17 cellular contexts compared by ENCODE assay signal in the genomic region with DNA sequence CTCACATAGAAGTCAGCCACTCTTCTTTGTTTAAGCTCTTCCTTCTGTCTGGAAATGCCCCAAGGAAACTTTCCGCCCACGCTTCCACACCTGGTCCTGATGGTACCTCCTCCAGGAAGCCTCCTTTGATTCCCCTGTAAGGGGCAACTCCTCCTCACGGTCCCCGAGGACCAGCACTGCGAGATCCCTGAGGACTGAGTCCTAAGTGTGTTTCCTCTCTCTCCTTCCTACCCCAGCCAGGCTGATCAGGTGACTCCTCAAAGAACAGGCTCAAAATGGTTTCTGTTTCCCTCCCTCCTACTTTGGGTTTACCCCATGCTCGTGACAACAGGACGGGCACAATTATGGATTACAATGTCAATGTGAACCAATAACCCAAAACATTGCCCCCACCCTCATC.
DNase-seq lines count a peak whose midpoint lies in the region; ATAC-seq, FAIRE-seq and TF ChIP-seq lines count a peak whose summit lies in the region.
"Had no signal": no experiment of that assay in that cellular context is flagged by ENCODE, and none has a peak within 500 bp of the region (broad histone marks: within the 10 kb centered on the region; RNA-seq: fewer than 3 reads in every experiment).

No MANE protein-coding gene starts in this region.

- H3K4me1 ChIP-seq in ACC112 (ENCODE audit: control insufficient read depth, insufficient read depth, low read length, unreplicated experiment) (peaks cover 73% of the 10 kb centered on the region), OCI-LY3 (ENCODE audit: low read length) (peaks cover 30% of the 10 kb centered on the region), H1 (replicated peaks in 1 of 4; ENCODE audit: control insufficient read depth in 3 of 4, insufficient read depth in 4 of 4, low read length in 3 of 4) (no peaks in the 10 kb centered on the region; a peak in 1 of 7 replicates), prostate gland (replicated peaks) (peaks cover 3% of the 10 kb centered on the region)

- H2BK120ac ChIP-seq in H1 (replicated peaks; ENCODE audit: low read depth, low read length), result no peak overlapping the region

- TF ChIP-seq CTCF in OCI-LY3 (IDR thresholded peaks at IDR 0.05; ENCODE audit: low read depth, low read length), result no peak
- no peak for TF ChIP-seq CTCF in H1 (IDR thresholded peaks at IDR 0.05; ENCODE audit: control extremely low read depth in 1 of 3, insufficient read depth in 1 of 3, low read depth in 1 of 3, low read length in 3 of 3)
- no peak for TF ChIP-seq CTCF in prostate gland (IDR thresholded peaks at IDR 0.05)
- TF ChIP-seq CTCF in GM13976 (IDR thresholded peaks at IDR 0.05; ENCODE audit: borderline replicate concordance, control extremely low read depth, extremely low read depth, insufficient read depth, missing control alignments), result no peak

- FAIRE-seq in H1 (lab: Jason Lieb, UNC), result no peak
- FAIRE-seq: A549, frontal cortex, kidney had no signal

- H3K27ac ChIP-seq in ACC112 (ENCODE audit: low read depth, low read length) (peak overlapping the region; percentile 98), OCI-LY3 (ENCODE audit: low read length) (peak overlapping the region; percentile 91), H1 (ENCODE audit: low read depth, low read length) (no peak overlapping the region), prostate gland (peak overlapping the region; percentile 46 to 53)
- H3K27ac ChIP-seq: A549, PC-9 had no signal

- no peaks in the 10 kb centered on the region for H3K23me2 ChIP-seq in H1 (ENCODE audit: low read depth, low read length)

- TF ChIP-seq EP300 in H1 (IDR thresholded peaks at IDR 0.05; ENCODE audit: borderline replicate concordance in 1 of 2, low read depth in 2 of 2, low read length in 2 of 2), result no peak

- no peak overlapping the region for H3K4me3 Mint-ChIP-seq in T-helper 2 cell treated with Interferon-gamma antibody and Interleukin-4, amounts not matched to agents 5 μg/mL and 100 μg/mL, for 36 hours
- H3K4me3 Mint-ChIP-seq: stimulated activated naive CD8-positive, alpha-beta T cell treated with anti-CD3 and anti-CD28 coated beads, Interleukin-15, Interleukin-2, amounts not matched to agents 100 ng/mL and 50 ng/mL, for 24 hours had no signal

- WGBS in H1 (ENCODE audit: extremely low coverage in 1 of 2, insufficient coverage in 1 of 2, insufficient read length in 1 of 2, insufficient replicate concordance in 2 of 2, low coverage in 1 of 2, low lambda C conversion rate in 2 of 2, missing lambda C conversion rate in 1 of 2), 2 experiments, result 78% methylated on average over 7 of the region's 7 CpGs; no CpG with 5 or more reads in 1 of the 2 experiments
- 44% methylated on average over 7 of the region's 7 CpGs for WGBS in prostate gland

- H3K4me3 ChIP-seq in ACC112 (ENCODE audit: low read depth, low read length) (peak overlapping the region; percentile 79), OCI-LY3 (ENCODE audit: low read length) (peak overlapping the region; percentile 79), H1 (ENCODE audit: extremely low read depth in 1 of 4, insufficient read depth in 2 of 4, low read depth in 3 of 4, low read length in 4 of 4) (no peak overlapping the region), prostate gland (peak overlapping the region; percentile 4 to 7)
- H3K4me3 ChIP-seq: A549, PC-9 had no signal

- no peak overlapping the region for H4K91ac ChIP-seq in H1 (replicated peaks; ENCODE audit: insufficient read length, low read length)

- no peaks in the 10 kb centered on the region for H3K79me2 ChIP-seq in ACC112 (ENCODE audit: control insufficient read depth, insufficient read depth, low read length, unreplicated experiment)
- H3K79me2 ChIP-seq in OCI-LY3 (ENCODE audit: low read length), result no peaks in the 10 kb centered on the region
- H3K79me2 ChIP-seq in H1 (ENCODE audit: control insufficient read depth in 1 of 2, insufficient read depth in 2 of 2, low read length in 2 of 2), result no peaks in the 10 kb centered on the region

- H4K20me1 ChIP-seq in OCI-LY3 (ENCODE audit: insufficient read depth, low read length) (no peaks in the 10 kb centered on the region), H1 (replicated peaks in 1 of 2; ENCODE audit: control insufficient read depth in 1 of 2, insufficient read depth in 2 of 2, low read length in 2 of 2) (no peaks in the 10 kb centered on the region)

- no peak overlapping the region; the same call in 1 of the 2 replicates for H2BK12ac ChIP-seq in H1 (ENCODE audit: low read depth, low read length)

- H3K9me3 Mint-ChIP-seq in T-helper 2 cell treated with Interferon-gamma antibody and Interleukin-4, amounts not matched to agents 5 μg/mL and 100 μg/mL, for 36 hours, result no peaks in the 10 kb centered on the region
- H3K9me3 Mint-ChIP-seq: stimulated activated naive CD8-positive, alpha-beta T cell treated with anti-CD3 and anti-CD28 coated beads, Interleukin-15, Interleukin-2, amounts not matched to agents 100 ng/mL and 50 ng/mL, for 24 hours had no signal

- H3K36me3 ChIP-seq in ACC112 (ENCODE audit: insufficient read depth, low read length) (no peaks in the 10 kb centered on the region), OCI-LY3 (replicated peaks; ENCODE audit: low read depth, low read length) (no peaks in the 10 kb centered on the region), H1 (ENCODE audit: control insufficient read depth in 2 of 4, insufficient read depth in 4 of 4, low read length in 3 of 4) (no peaks in the 10 kb centered on the region), prostate gland (no peaks in the 10 kb centered on the region)

- TF ChIP-seq RAD21 in H1 (IDR thresholded peaks at IDR 0.05 in 1 of 2, conservative IDR thresholded peaks at IDR 0.05 in 1 of 2; ENCODE audit: low read depth in 2 of 2, low read length in 2 of 2), result no peak

- no peak overlapping the region for H2AK5ac ChIP-seq in H1 (ENCODE audit: low read depth, low read length)

- peak overlapping the region; percentile 81 for H3K9ac ChIP-seq in OCI-LY3 (ENCODE audit: low read length)
- no peak overlapping the region for H3K9ac ChIP-seq in H1 (replicated peaks in 1 of 4; ENCODE audit: extremely low read depth in 1 of 4, low read depth in 3 of 4, low read length in 3 of 4)

- no peak for ATAC-seq in GM21529 (IDR thresholded peaks at IDR 0.05; ENCODE audit: unreplicated experiment)
- ATAC-seq: A549 had no signal

- no peaks in the 10 kb centered on the region for H3K79me1 ChIP-seq in H1 (ENCODE audit: low read depth, low read length)

- no peak overlapping the region for H3K27ac Mint-ChIP-seq in T-helper 2 cell treated with Interferon-gamma antibody and Interleukin-4, amounts not matched to agents 5 μg/mL and 100 μg/mL, for 36 hours
- H3K27ac Mint-ChIP-seq: stimulated activated naive CD8-positive, alpha-beta T cell treated with anti-CD3 and anti-CD28 coated beads, Interleukin-15, Interleukin-2, amounts not matched to agents 100 ng/mL and 50 ng/mL, for 24 hours had no signal

- no peak overlapping the region for H3K4ac ChIP-seq in H1 (replicated peaks; ENCODE audit: insufficient read length, low read depth, low read length)

- peaks cover 17% of the 10 kb centered on the region for H3K4me1 Mint-ChIP-seq in T-helper 2 cell treated with Interferon-gamma antibody and Interleukin-4, amounts not matched to agents 5 μg/mL and 100 μg/mL, for 36 hours (ENCODE audit: low read depth)

- H2BK20ac ChIP-seq in H1 (ENCODE audit: low read length), result no peak overlapping the region

- H3K36me3 Mint-ChIP-seq in T-helper 2 cell treated with Interferon-gamma antibody and Interleukin-4, amounts not matched to agents 5 μg/mL and 100 μg/mL, for 36 hours (ENCODE audit: low read depth), result no peaks in the 10 kb centered on the region

- 0 out of 2 replicates have a peak, but pooled peaks cover 5% of the 10 kb centered on the region for H3K9me3 ChIP-seq in OCI-LY3 (ENCODE audit: insufficient read depth, low read length)
- H3K9me3 ChIP-seq in H1 (ENCODE audit: insufficient read depth in 2 of 2, low read depth in 1 of 2, low read length in 1 of 2), result no peaks in the 10 kb centered on the region; a peak in 1 of 4 replicates
- no peaks in the 10 kb centered on the region for H3K9me3 ChIP-seq in prostate gland
- H3K9me3 ChIP-seq: A549 had no signal

- peak overlapping the region; percentile 99 for H3K4me2 ChIP-seq in OCI-LY3 (ENCODE audit: low read length)
- H3K4me2 ChIP-seq in H1 (ENCODE audit: insufficient read depth in 1 of 2, low read depth in 2 of 2, low read length in 2 of 2), result no peak overlapping the region
- H3K4me2 ChIP-seq: A549, PC-9 had no signal

- peaks cover 5% of the 10 kb centered on the region for H3K27me3 Mint-ChIP-seq in T-helper 2 cell treated with Interferon-gamma antibody and Interleukin-4, amounts not matched to agents 5 μg/mL and 100 μg/mL, for 36 hours (ENCODE audit: low read depth)
- H3K27me3 Mint-ChIP-seq: stimulated activated naive CD8-positive, alpha-beta T cell treated with anti-CD3 and anti-CD28 coated beads, Interleukin-15, Interleukin-2, amounts not matched to agents 100 ng/mL and 50 ng/mL, for 24 hours had no signal

- H3K56ac ChIP-seq in H1 (replicated peaks; ENCODE audit: insufficient read length, low read depth, low read length), result no peak overlapping the region

- H3K27me3 ChIP-seq in ACC112 (ENCODE audit: insufficient read depth, low read length), result no peaks in the 10 kb centered on the region
- H3K27me3 ChIP-seq in OCI-LY3 (ENCODE audit: low read depth, low read length), result no peaks in the 10 kb centered on the region
- no peaks in the 10 kb centered on the region; a peak in 1 of 7 replicates for H3K27me3 ChIP-seq in H1 (replicated peaks in 1 of 4; ENCODE audit: control insufficient read depth in 3 of 4, extremely low read depth in 1 of 4, insufficient read depth in 3 of 4, low read length in 3 of 4)
- H3K27me3 ChIP-seq in prostate gland (replicated peaks; ENCODE audit: insufficient read depth), result no peaks in the 10 kb centered on the region

- H2BK5ac ChIP-seq in H1 (ENCODE audit: low read depth, low read length), result no peak overlapping the region

- H2AFZ ChIP-seq in ACC112 (ENCODE audit: low read length, unreplicated experiment) (peak overlapping the region; percentile 96), OCI-LY3 (ENCODE audit: low read depth, low read length) (peak overlapping the region; percentile 81), H1 (ENCODE audit: low read length) (peak overlapping the region; percentile 93)
- H2AFZ ChIP-seq: PC-9 had no signal

- POLR2A ChIA-PET in H1 (lab: Charles Lee; ENCODE audit: partially characterized antibody), result interaction anchor here (0.7 to 0.8 kb wide), 2 partner anchors 11 to 20 kb away, joined by 3 read pairs; no protein-coding TSS in a partner anchor

- CTCF ChIA-PET in H1 (lab: Charles Lee; ENCODE audit: partially characterized antibody), result interaction anchor here (0.6 to 2.9 kb wide), 6 partner anchors 10 to 197 kb away, joined by 3 to 8 read pairs (median 3); no protein-coding TSS in a partner anchor

- no peak overlapping the region for H2BK15ac ChIP-seq in H1 (ENCODE audit: low read length)

- H4K8ac ChIP-seq in H1 (ENCODE audit: extremely low read depth, insufficient read depth, low read length), result peak overlapping the region; percentile 43; the same call in 1 of the 2 replicates

- H3K18ac ChIP-seq in H1 (ENCODE audit: extremely low read depth, low read length), result no peak overlapping the region

- in situ Hi-C loops in GM13976 (cut with MboI; ENCODE audit: low sequenced_read_pairs, unreplicated experiment), result no loop called here

- TF ChIP-seq POLR2A in H1 (IDR thresholded peaks at IDR 0.05; ENCODE audit: control extremely low read depth in 1 of 2, low read depth in 2 of 2, low read length in 2 of 2) (no peak), prostate gland (IDR thresholded peaks at IDR 0.05) (no peak)

- no peak overlapping the region for H3K23ac ChIP-seq in H1 (ENCODE audit: insufficient read length)

- intact Hi-C loops in prostate gland (cut with DNase I), result no loop called here

- DNase-seq in H1 (ENCODE audit: low read depth in 1 of 2, low spot score in 2 of 2) (no peak), prostate gland (ENCODE audit: low spot score) (no peak), COLO668 (lab: John Stamatoyannopoulos, UW; ENCODE audit: unreplicated experiment) (no peak), GM13976 (ENCODE audit: low spot score) (no peak)
- DNase-seq in T-helper 2 cell treated with Interferon-gamma antibody and Interleukin-4, amounts not matched to agents 5 μg/mL and 100 μg/mL, for 36 hours (ENCODE audit: low spot score), result no peak
- DNase-seq: activated T-cell treated with anti-CD3 and anti-CD28 coated beads for 4 hours, cortex of kidney, kidney, NCI-H345, retina had no signal

- no peak overlapping the region for H4K5ac ChIP-seq in H1 (ENCODE audit: insufficient read length, low read depth, low read length)

- H3K14ac ChIP-seq in H1 (ENCODE audit: insufficient read length), result no peak overlapping the region

Comparison
In these comparisons a context has a peak if more than half of its experiments do, and no peak if none do; other contexts are left out.
1. H3K4me3 ChIP-seq: peak in ACC112 (single experiment), OCI-LY3 (single experiment) and prostate gland (2 of 2); none in H1 (0 of 4).
2. Peak in every context shown above with its lines, with median percentiles within 50 percentile points of each other: H2AFZ ChIP-seq.